28 cellular contexts compared by ENCODE assay signal in the genomic region with DNA sequence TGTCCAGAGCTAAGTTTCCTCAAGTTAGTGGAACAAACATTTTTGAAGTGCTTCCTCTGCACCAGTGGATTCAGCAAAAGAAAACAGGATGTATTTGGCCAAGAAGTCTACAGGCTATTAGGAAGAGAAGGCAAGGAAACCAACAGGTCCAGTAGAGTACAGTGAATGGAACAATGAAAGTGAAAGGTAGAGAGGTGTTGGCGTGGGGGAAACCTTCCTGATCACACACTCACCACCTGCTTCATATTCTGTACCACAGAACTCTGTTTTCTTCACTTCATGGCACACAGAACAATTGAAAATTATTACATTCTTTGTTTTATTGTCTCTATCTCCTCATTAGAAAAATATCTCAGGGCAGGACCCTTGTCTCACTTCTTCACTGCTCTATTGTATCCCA.
"Had no signal": no experiment of that assay in that cellular context is flagged by ENCODE, and none has a peak within 500 bp of the region (broad histone marks: within the 10 kb centered on the region; RNA-seq: fewer than 3 reads in every experiment).

No MANE protein-coding gene starts in this region.

- H3K9me3 Mint-ChIP-seq: dendritic cell treated with granulocyte-macrophage colony-stimulating factor and Interleukin-4, amounts not matched to agents 40 ng/mL and 50 ng/mL, for 4 days had no signal

- H3K4me3 ChIP-seq: colonic mucosa, dorsolateral prefrontal cortex, esophagus muscularis mucosa, esophagus squamous epithelium, gastrocnemius medialis, gastroesophageal sphincter, heart left ventricle, heart right ventricle had no signal

- H3K4me3 Mint-ChIP-seq: dendritic cell treated with granulocyte-macrophage colony-stimulating factor and Interleukin-4, amounts not matched to agents 40 ng/mL and 50 ng/mL, for 4 days; effector memory CD8-positive, alpha-beta T cell; endodermal cell had no signal

- ATAC-seq: effector memory CD8-positive, alpha-beta T cell; esophagus mucosa; foreskin keratinocyte; gastrocnemius medialis; gastroesophageal sphincter; heart left ventricle; heart right ventricle had no signal

- DNase-seq: colonic mucosa; cortex of kidney; dermis blood vessel endothelial cell; dorsolateral prefrontal cortex; effector CD4-positive, alpha-beta T cell; effector CD8-positive, alpha-beta T cell; effector memory CD4-positive, alpha-beta T cell; effector memory CD8-positive, alpha-beta T cell; endodermal cell; erythroblast; esophagus squamous epithelium; foreskin fibroblast; foreskin keratinocyte; foreskin melanocyte; gastrocnemius medialis; glutamatergic neuron; head of caudate nucleus; heart left ventricle; heart right ventricle had no signal

- H3K9me3 ChIP-seq: colonic mucosa, esophagus muscularis mucosa, esophagus squamous epithelium, gastrocnemius medialis, gastroesophageal sphincter, heart left ventricle, heart right ventricle had no signal

- H3K4me1 ChIP-seq: colonic mucosa, esophagus muscularis mucosa, esophagus squamous epithelium, foreskin keratinocyte, gastrocnemius medialis, gastroesophageal sphincter, heart left ventricle, heart right ventricle had no signal

- H3K4me1 Mint-ChIP-seq: endodermal cell had no signal

- H3K27me3 ChIP-seq: colonic mucosa, esophagus muscularis mucosa, esophagus squamous epithelium, foreskin keratinocyte, gastrocnemius medialis, gastroesophageal sphincter, heart left ventricle, heart right ventricle had no signal

- H3K27ac ChIP-seq: colonic mucosa, dorsolateral prefrontal cortex, epithelial cell of prostate, esophagus muscularis mucosa, esophagus squamous epithelium, foreskin keratinocyte, gastrocnemius medialis, gastroesophageal sphincter, heart left ventricle, heart right ventricle had no signal

- H3K27ac Mint-ChIP-seq: dendritic cell treated with granulocyte-macrophage colony-stimulating factor and Interleukin-4, amounts not matched to agents 40 ng/mL and 50 ng/mL, for 4 days; effector memory CD8-positive, alpha-beta T cell; endodermal cell had no signal

- H3K27me3 Mint-ChIP-seq: dendritic cell treated with granulocyte-macrophage colony-stimulating factor and Interleukin-4, amounts not matched to agents 40 ng/mL and 50 ng/mL, for 4 days; effector memory CD8-positive, alpha-beta T cell had no signal

- FAIRE-seq: colon, endometrium, endothelial cell of umbilical vein, frontal cortex had no signal

- H3K36me3 ChIP-seq: colonic mucosa, esophagus muscularis mucosa, esophagus squamous epithelium, gastrocnemius medialis, gastroesophageal sphincter, heart left ventricle, heart right ventricle had no signal
